Comparison of ENCODE assay signal across 8 cellular contexts in the genomic region with DNA sequence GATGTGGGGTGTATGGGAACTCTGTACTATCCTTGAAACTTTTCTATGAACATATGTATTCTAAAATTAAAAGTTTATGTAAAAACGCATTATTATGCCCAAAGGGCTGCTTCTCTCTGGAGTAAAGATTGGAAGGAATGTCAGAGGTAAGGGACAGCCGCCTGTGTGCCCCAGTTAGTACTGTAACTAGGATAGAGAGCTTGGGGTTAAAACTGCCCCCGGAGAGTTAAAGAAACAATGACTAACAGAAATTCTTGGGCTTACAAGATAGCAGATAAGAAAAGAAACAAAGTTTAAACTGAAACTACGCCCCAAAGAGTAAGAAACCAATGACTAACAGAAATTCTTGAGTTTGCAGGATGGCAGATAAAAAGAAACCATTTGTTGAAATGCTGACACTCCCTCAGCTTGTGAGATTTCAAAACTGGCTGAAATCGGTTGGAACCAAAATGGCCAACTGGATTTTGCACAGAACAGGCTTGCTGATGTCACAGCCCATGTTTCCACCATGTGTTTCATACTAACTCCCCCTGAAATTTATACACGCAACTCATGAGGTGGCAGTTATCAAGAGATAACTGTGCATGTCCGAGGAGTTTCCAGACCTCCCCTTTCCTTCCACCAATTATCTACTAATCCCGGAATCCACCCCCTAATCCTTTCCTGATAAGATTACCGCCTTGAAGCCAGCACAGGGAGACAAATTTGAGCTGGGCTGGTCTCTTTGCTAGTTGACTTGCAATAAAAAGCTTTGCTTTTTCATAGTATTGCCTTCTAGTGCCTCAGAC. TPM values are rescaled to one million over a fixed set of nuclear protein-coding genes. Genes with fewer than 3 reads are reported as not detected.
DNase-seq lines count a peak whose midpoint lies in the region; ATAC-seq and TF ChIP-seq lines count a peak whose summit lies in the region.

No MANE protein-coding gene starts in this region.

- peak overlapping the region; percentile 64 for H3K27ac ChIP-seq in epithelial cell of prostate

- no peaks in the 10 kb centered on the region for H3K27me3 Mint-ChIP-seq in osteocyte (ENCODE audit: unreplicated experiment)

- peak overlapping the region; percentile 68 for H3K4me3 Mint-ChIP-seq in osteocyte (ENCODE audit: unreplicated experiment)

- H3K36me3 Mint-ChIP-seq in osteocyte (ENCODE audit: unreplicated experiment) = no peaks in the 10 kb centered on the region

- no peak for ATAC-seq in GM18858 (IDR thresholded peaks at IDR 0.05; ENCODE audit: unreplicated experiment)
- no peak for ATAC-seq in GM21515 (IDR thresholded peaks at IDR 0.05; ENCODE audit: unreplicated experiment)

- H3K27ac Mint-ChIP-seq in osteocyte (ENCODE audit: unreplicated experiment) = peak overlapping the region; percentile 94

- peaks cover 14% of the 10 kb centered on the region for H3K4me1 Mint-ChIP-seq in osteocyte (ENCODE audit: unreplicated experiment)

- DNase-seq in EH (ENCODE audit: low read depth) (peak; percentile 90), NCI-H82 (lab: John Stamatoyannopoulos, UW) (peak; percentile 94), epithelial cell of prostate (ENCODE audit: low read depth, low spot score) (no peak), osteocyte (ENCODE audit: extremely low spot score, unreplicated experiment) (no peak), T-helper 9 cell (no peak), germinal center (ENCODE audit: low spot score) (no peak)

- no peaks in the 10 kb centered on the region for H3K9me3 Mint-ChIP-seq in osteocyte (ENCODE audit: unreplicated experiment)

- TF ChIP-seq CTCF in osteocyte (IDR thresholded peaks at IDR 0.05) = no peak

RNA-seq across cellular contexts. Expression of a gene that starts 8.7 kb away (rescaled TPM):
- total RNA-seq in osteocyte = 0.11 and 0.29 TPM in 2 replicates

RNA-seq across cellular contexts. Expression of a gene that starts 36.8 kb away (rescaled TPM):
- 157 and 163 TPM in 2 replicates for total RNA-seq in osteocyte

Comparison
In these comparisons a context has a peak if more than half of its experiments do, and no peak if none do; other contexts are left out.
1. DNase-seq: peak in EH (single experiment) and NCI-H82 (single experiment); none in epithelial cell of prostate (single experiment), osteocyte (single experiment), T-helper 9 cell (single experiment) and germinal center (single experiment).